In the genomic region with DNA sequence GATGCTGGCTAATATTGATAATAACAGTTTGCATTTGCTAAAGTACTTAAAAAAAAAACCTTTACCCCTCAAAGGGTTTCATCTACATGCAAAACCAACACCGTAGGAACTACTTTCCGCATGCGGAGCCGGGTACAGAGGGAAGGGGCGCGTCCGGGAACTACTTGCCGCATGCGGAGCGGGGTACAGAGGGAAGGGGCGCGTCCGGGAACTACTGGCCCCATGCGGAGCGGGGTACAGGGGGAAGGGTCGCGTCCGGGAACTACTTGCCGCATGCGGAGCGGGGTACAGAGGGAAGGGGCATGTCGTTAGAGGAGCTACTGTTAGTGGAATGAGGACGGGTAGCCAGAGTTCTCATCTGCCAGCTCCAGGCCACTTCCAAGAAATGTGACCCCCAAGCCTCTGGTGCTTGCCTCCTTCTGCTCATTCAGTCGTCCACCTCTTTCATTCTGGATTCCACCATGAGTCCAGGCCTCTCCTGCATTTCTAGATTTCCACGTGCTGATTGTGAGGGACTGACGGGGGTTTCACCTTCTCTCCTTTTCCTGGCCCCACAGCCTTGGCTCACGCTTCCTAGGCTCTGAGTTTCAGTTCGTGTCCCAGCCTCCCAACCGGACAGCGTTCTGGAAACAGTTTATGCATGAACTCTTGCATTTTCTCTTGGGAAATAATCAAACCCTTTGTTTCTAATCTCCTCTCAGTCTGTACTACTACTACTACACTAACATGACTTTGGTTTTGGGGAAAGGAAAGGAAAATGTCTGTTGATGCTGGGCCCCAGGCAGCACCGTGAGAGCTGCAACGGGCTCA, we compare ENCODE assay signal across 17 cellular contexts. TPM values are rescaled to one million over a fixed set of nuclear protein-coding genes. Genes with fewer than 3 reads are reported as not detected.
DNase-seq lines count a peak whose midpoint lies in the region; TF ChIP-seq lines count a peak whose summit lies in the region.
"Had no signal": no experiment of that assay in that cellular context is flagged by ENCODE, and none has a peak within 500 bp of the region (broad histone marks: within the 10 kb centered on the region; RNA-seq: fewer than 3 reads in every experiment).

No MANE protein-coding gene starts in this region.

- DNase-seq in H9, result no peak
- DNase-seq in A172 (ENCODE audit: low spot score), result no peak
- no peak for DNase-seq in activated T-cell treated with anti-CD3 and anti-CD28 coated beads, Interleukin-2, amount 50 U/mL, for 48 hours
- DNase-seq in posterior vena cava (ENCODE audit: low spot score), result no peak
- DNase-seq in germinal center (ENCODE audit: low spot score), result no peak
- DNase-seq: activated CD4-positive, alpha-beta memory T cell treated with anti-CD3 and anti-CD28 coated beads, Interleukin-2, amount 10 ng/mL, durations not matched to agents 7 days and 5 days; activated naive CD8-positive, alpha-beta T cell treated with anti-CD3 and anti-CD28 coated beads, Interleukin-2, amount 50 U/mL, for 24 hours; activated T-cell treated with anti-CD3 and anti-CD28 coated beads, Interleukin-2, amount 50 U/mL, for 72 hours; MM.1S; NCI-H2029; NCI-H524; small intestine had no signal

- H3K4me3 Mint-ChIP-seq in H9, result peak overlapping the region; percentile 9 to 58; a peak in 4 of 5 replicates
- H3K4me3 Mint-ChIP-seq in dendritic cell treated with granulocyte-macrophage colony-stimulating factor and Interleukin-4, amounts not matched to agents 40 ng/mL and 50 ng/mL, for 4 days, result no peak overlapping the region
- H3K4me3 Mint-ChIP-seq: activated CD4-positive, alpha-beta memory T cell treated with anti-CD3 and anti-CD28 coated beads, Interleukin-2, amount 10 ng/mL, durations not matched to agents 7 days and 5 days; activated naive CD8-positive, alpha-beta T cell treated with anti-CD3 and anti-CD28 coated beads, Interleukin-2, amount 50 U/mL, for 24 hours; activated T-cell treated with anti-CD3 and anti-CD28 coated beads, Interleukin-2, amount 50 U/mL, for 72 hours had no signal

- no peak overlapping the region for H3K9ac ChIP-seq in H9 (ENCODE audit: extremely low read depth, insufficient read length, low read length)
- no peak overlapping the region for H3K9ac ChIP-seq in iPS-18a (ENCODE audit: low read length)

- H2AK5ac ChIP-seq in H9 (ENCODE audit: insufficient read length, low read length), result no peak overlapping the region

- no peak overlapping the region for H2BK15ac ChIP-seq in H9 (ENCODE audit: low read depth, low read length)

- no peak overlapping the region for H2AFZ ChIP-seq in H9 (ENCODE audit: low read length)

- intact Hi-C loops in dendritic cell treated with granulocyte-macrophage colony-stimulating factor and Interleukin-4, amounts not matched to agents 40 ng/mL and 50 ng/mL, for 4 days (cut with micrococcal nuclease), result no loop called here
- intact Hi-C loops in posterior vena cava (cut with DNase I), result no loop called here

- H2BK12ac ChIP-seq in H9 (ENCODE audit: insufficient read length, low read depth, low read length), result no peak overlapping the region

- H3K79me1 ChIP-seq in H9 (ENCODE audit: insufficient read depth, low read depth, low read length, poor library complexity, severe bottlenecking), result no peaks in the 10 kb centered on the region

- no peaks in the 10 kb centered on the region for H4K20me1 ChIP-seq in H9 (ENCODE audit: control insufficient read depth, insufficient read depth, insufficient read length)

- H3K79me2 ChIP-seq in H9 (ENCODE audit: insufficient read depth, low read length), result no peaks in the 10 kb centered on the region

- peaks cover 46 to 48% of the 10 kb centered on the region in 2 experiments for H3K4me1 Mint-ChIP-seq in H9
- H3K4me1 Mint-ChIP-seq in dendritic cell treated with granulocyte-macrophage colony-stimulating factor and Interleukin-4, amounts not matched to agents 40 ng/mL and 50 ng/mL, for 4 days (ENCODE audit: low read depth), result peaks cover 50% of the 10 kb centered on the region

- H4K8ac ChIP-seq in H9 (replicated peaks; ENCODE audit: insufficient read length, low read depth, low read length), result no peak overlapping the region

- no peak overlapping the region for H4K91ac ChIP-seq in H9 (ENCODE audit: insufficient read length, low read depth, low read length)

- H2BK120ac ChIP-seq in H9 (ENCODE audit: low read depth, low read length, poor library complexity, severe bottlenecking), result no peak overlapping the region

- H3K4ac ChIP-seq in H9 (ENCODE audit: low read depth, low read length), result no peak overlapping the region

- H3K4me1 ChIP-seq in H9 (ENCODE audit: insufficient read depth, low read length) (peaks cover 17% of the 10 kb centered on the region; the same call in 1 of the 2 replicates), iPS-18a (ENCODE audit: control insufficient read depth, low read depth, low read length) (peaks cover 33% of the 10 kb centered on the region)

- peak overlapping the region in 2 of 3 experiments; percentile 5 to 78; a peak in 4 of 7 replicates for H3K27ac Mint-ChIP-seq in H9
- peak overlapping the region; percentile 1 for H3K27ac Mint-ChIP-seq in dendritic cell treated with granulocyte-macrophage colony-stimulating factor and Interleukin-4, amounts not matched to agents 40 ng/mL and 50 ng/mL, for 4 days
- H3K27ac Mint-ChIP-seq: activated CD4-positive, alpha-beta memory T cell treated with anti-CD3 and anti-CD28 coated beads, Interleukin-2, amount 10 ng/mL, durations not matched to agents 7 days and 5 days; activated naive CD8-positive, alpha-beta T cell treated with anti-CD3 and anti-CD28 coated beads, Interleukin-2, amount 50 U/mL, for 24 hours; activated T-cell treated with anti-CD3 and anti-CD28 coated beads, Interleukin-2, amount 50 U/mL, for 72 hours had no signal

- H3K4me3 ChIP-seq in iPS-18a (ENCODE audit: low read length) (peak overlapping the region; percentile 16), skin epidermis (peak overlapping the region in 6 of 7 experiments; percentile 8 to 40 (median 22))
- H3K4me3 ChIP-seq: lung had no signal

- peaks cover 0 to 9% (median 0%) of the 10 kb centered on the region in 3 experiments; a peak in 4 of 7 replicates for H3K36me3 Mint-ChIP-seq in H9 (ENCODE audit: insufficient read depth in 1 of 3, low read depth in 3 of 3)
- peaks cover 56% of the 10 kb centered on the region for H3K36me3 Mint-ChIP-seq in dendritic cell treated with granulocyte-macrophage colony-stimulating factor and Interleukin-4, amounts not matched to agents 40 ng/mL and 50 ng/mL, for 4 days (ENCODE audit: low read depth)

- H3K23me2 ChIP-seq in H9 (ENCODE audit: insufficient read length, low read depth, low read length, poor library complexity, severe bottlenecking), result no peaks in the 10 kb centered on the region

- H3K4me2 ChIP-seq in H9 (ENCODE audit: insufficient read depth, insufficient read length, low read length), result peak overlapping the region; percentile 43

- WGBS in H9 (ENCODE audit: extremely low coverage, insufficient read length, low lambda C conversion rate), result no CpG with 5 or more reads among the region's 32 CpGs

- no peak overlapping the region for H2BK20ac ChIP-seq in H9 (ENCODE audit: low read depth, low read length, poor library complexity, severe bottlenecking)

- H3T11ph ChIP-seq in H9 (ENCODE audit: low read length), result no peak overlapping the region

- no peak overlapping the region for H3K27ac ChIP-seq in H9 (ENCODE audit: insufficient read length, low read depth, low read length)
- no peak overlapping the region for H3K27ac ChIP-seq in iPS-18a (ENCODE audit: low read length)
- H3K27ac ChIP-seq in skin epidermis, result peak overlapping the region in 19 of 21 experiments; percentile 10 to 87 (median 77)
- H3K27ac ChIP-seq: neutrophil had no signal

- peak overlapping the region; percentile 59 for H3K14ac ChIP-seq in H9 (ENCODE audit: insufficient read depth, low read length)

- no peaks in the 10 kb centered on the region for H3K9me3 Mint-ChIP-seq in H9
- H3K9me3 Mint-ChIP-seq in dendritic cell treated with granulocyte-macrophage colony-stimulating factor and Interleukin-4, amounts not matched to agents 40 ng/mL and 50 ng/mL, for 4 days, result no peaks in the 10 kb centered on the region
- H3K9me3 Mint-ChIP-seq: activated CD4-positive, alpha-beta memory T cell treated with anti-CD3 and anti-CD28 coated beads, Interleukin-2, amount 10 ng/mL, durations not matched to agents 7 days and 5 days; activated naive CD8-positive, alpha-beta T cell treated with anti-CD3 and anti-CD28 coated beads, Interleukin-2, amount 50 U/mL, for 24 hours; activated T-cell treated with anti-CD3 and anti-CD28 coated beads, Interleukin-2, amount 50 U/mL, for 72 hours had no signal

- no peak overlapping the region for H3K56ac ChIP-seq in H9 (ENCODE audit: insufficient read length, low read depth, low read length)

- no peak for TF ChIP-seq CTCF in H9 (conservative IDR thresholded peaks at IDR 0.05)

- H3K27me3 ChIP-seq in H9 (ENCODE audit: insufficient read depth, low read length) (no peaks in the 10 kb centered on the region), iPS-18a (ENCODE audit: control insufficient read depth, insufficient read depth, low read length) (no peaks in the 10 kb centered on the region)
- H3K27me3 ChIP-seq: neutrophil had no signal

- H3K9me3 ChIP-seq in H9 (ENCODE audit: control insufficient read depth, low read depth, low read length) (no peaks in the 10 kb centered on the region), iPS-18a (ENCODE audit: control insufficient read depth, low read depth, low read length) (no peaks in the 10 kb centered on the region)
- H3K9me3 ChIP-seq: neutrophil had no signal

- no peaks in the 10 kb centered on the region for H3K27me3 Mint-ChIP-seq in H9 (ENCODE audit: low read depth)
- no peaks in the 10 kb centered on the region for H3K27me3 Mint-ChIP-seq in dendritic cell treated with granulocyte-macrophage colony-stimulating factor and Interleukin-4, amounts not matched to agents 40 ng/mL and 50 ng/mL, for 4 days
- H3K27me3 Mint-ChIP-seq: activated CD4-positive, alpha-beta memory T cell treated with anti-CD3 and anti-CD28 coated beads, Interleukin-2, amount 10 ng/mL, durations not matched to agents 7 days and 5 days; activated naive CD8-positive, alpha-beta T cell treated with anti-CD3 and anti-CD28 coated beads, Interleukin-2, amount 50 U/mL, for 24 hours had no signal

- no peak overlapping the region for H3K23ac ChIP-seq in H9 (ENCODE audit: insufficient read length, low read depth, low read length)

- no peaks in the 10 kb centered on the region for H3K36me3 ChIP-seq in iPS-18a (ENCODE audit: control insufficient read depth, low read depth, low read length)

- no peak overlapping the region for H3K18ac ChIP-seq in H9 (ENCODE audit: insufficient read length, low read depth, low read length)

- H4K5ac ChIP-seq in H9 (ENCODE audit: insufficient read length, low read depth, low read length), result no peak overlapping the region

- no peak overlapping the region for H2BK5ac ChIP-seq in H9 (ENCODE audit: insufficient read length, low read length)

RNA-seq across cellular contexts. Expression of a gene that starts 26.9 kb away (rescaled TPM):
- total RNA-seq in H9 (2021) (64.3 and 68.8 TPM in 2 replicates), posterior vena cava (10 to 100 TPM; 53.3 to 67.0 TPM)
- total RNA-seq in A172 (2014; rRNA removed; shearing (Covaris generic)), result 31.4 and 31.6 TPM in 2 replicates

RNA-seq across cellular contexts. Expression of a gene that starts 39.3 kb away (rescaled TPM):
- total RNA-seq in H9 (2021) (4.0 and 4.4 TPM in 2 replicates), posterior vena cava (1 to 10 TPM in 1 of 2 donors, under 1 TPM in 1; 1.00 to 1.3 TPM)
- 0.07 and 0.48 TPM in 2 replicates for total RNA-seq in A172 (2014; rRNA removed; shearing (Covaris generic))

RNA-seq across cellular contexts. Expression of a gene that starts 42.9 kb away (rescaled TPM):
- total RNA-seq in H9 (2021) (0.31 and 0.61 TPM in 2 replicates), posterior vena cava (1 to 10 TPM in 1 of 2 donors, under 1 TPM in 1; 0.57 to 1.5 TPM)
- total RNA-seq in A172 (2014; rRNA removed; shearing (Covaris generic)), result not detected in 2 replicates

RNA-seq across cellular contexts. Expression of a gene that starts 53.1 kb away (rescaled TPM):
- total RNA-seq in H9 (2021), result 63.3 and 66.6 TPM in 2 replicates
- total RNA-seq in A172 (2014; rRNA removed; shearing (Covaris generic)), result 17.6 and 18.0 TPM in 2 replicates
- total RNA-seq in posterior vena cava, result 10 to 100 TPM; 22.2 to 30.3 TPM

Comparison
In these comparisons a context has a peak if more than half of its experiments do, and no peak if none do; other contexts are left out.
1. H3K27ac ChIP-seq: peak in skin epidermis (19 of 21); none in H9 (single experiment) and iPS-18a (single experiment).